Comparison of ENCODE assay signal across 10 cellular contexts in the genomic region with DNA sequence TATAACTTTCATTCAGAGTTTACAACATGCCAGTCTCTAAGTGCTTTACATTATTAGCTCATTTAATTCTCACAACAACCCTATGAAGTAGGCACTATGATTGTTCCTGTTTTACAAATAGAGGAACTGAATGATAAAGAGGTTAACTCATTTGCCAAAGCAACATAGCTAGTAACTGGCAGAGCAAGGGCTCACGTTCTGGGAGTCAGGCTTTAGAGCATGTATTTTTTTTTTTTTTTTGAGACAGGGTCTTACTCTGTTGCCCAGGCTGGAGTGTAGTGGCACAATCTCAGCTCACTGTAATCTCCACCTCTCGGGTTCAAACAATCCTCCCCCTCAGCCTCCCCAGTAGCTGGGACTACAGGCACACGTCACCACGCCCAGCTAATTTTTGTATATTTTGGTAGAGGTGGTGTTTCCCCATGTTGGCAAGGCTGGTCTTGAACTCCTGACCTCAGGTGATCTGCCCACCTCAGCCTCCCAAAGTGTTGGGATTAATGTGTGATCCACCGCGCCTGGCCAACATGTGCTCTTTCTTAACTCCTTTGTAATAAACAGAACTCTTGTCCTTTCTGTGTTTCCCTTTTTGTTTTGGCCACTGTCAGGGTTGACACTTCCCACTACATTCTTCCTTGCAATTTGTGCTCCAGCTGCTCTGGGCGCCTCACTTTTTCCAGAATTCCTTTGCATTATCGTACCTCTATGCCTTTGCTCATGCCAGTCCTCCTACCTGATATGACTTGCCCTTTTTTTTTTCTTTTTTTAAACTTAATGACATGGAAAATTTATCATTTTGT. TPM values are rescaled to one million over a fixed set of nuclear protein-coding genes. Genes with fewer than 3 reads are reported as not detected.
A peak's percentile ranks its signal among the peaks of the same experiment; 100 is the strongest.
DNase-seq lines count a peak whose midpoint lies in the region; ATAC-seq, FAIRE-seq and TF ChIP-seq lines count a peak whose summit lies in the region.
"Had no signal": no experiment of that assay in that cellular context is flagged by ENCODE, and none has a peak within 500 bp of the region (broad histone marks: within the 10 kb centered on the region; RNA-seq: fewer than 3 reads in every experiment).

No MANE protein-coding gene starts in this region.

- no peak for FAIRE-seq in A549 (lab: Jason Lieb, UNC)
- no peak for FAIRE-seq in astrocyte (lab: Jason Lieb, UNC)

- H3K4me1 ChIP-seq in A549 (peaks cover 68% of the 10 kb centered on the region), astrocyte (ENCODE audit: insufficient read depth, low read length) (peaks cover 32% of the 10 kb centered on the region), mesenchymal stem cell (ENCODE audit: control insufficient read depth, insufficient read depth, low read depth, low read length) (peaks cover 20% of the 10 kb centered on the region)

- peak overlapping the region; percentile 54 for H2BK120ac ChIP-seq in mesenchymal stem cell (ENCODE audit: low read depth, low read length)

- TF ChIP-seq CTCF in A549 (IDR thresholded peaks at IDR 0.05) (no peak), astrocyte (IDR thresholded peaks at IDR 0.05; ENCODE audit: insufficient read depth, low read depth, low read length) (no peak)

- H2AK5ac ChIP-seq in mesenchymal stem cell (ENCODE audit: low read length, severe bottlenecking), result no peak overlapping the region

- H3K36me3 Mint-ChIP-seq in astrocyte (ENCODE audit: low read depth, unreplicated experiment), result no peaks in the 10 kb centered on the region
- H3K36me3 Mint-ChIP-seq in activated CD4-positive, alpha-beta memory T cell treated with anti-CD3 and anti-CD28 coated beads, Interleukin-2, amount 10 ng/mL, durations not matched to agents 7 days and 5 days (ENCODE audit: low read depth), result no peaks in the 10 kb centered on the region
- H3K36me3 Mint-ChIP-seq in activated T-cell treated with anti-CD3 and anti-CD28 coated beads, Interleukin-2, amount 50 U/mL, for 72 hours (ENCODE audit: insufficient read depth in 2 of 2), result no peaks in the 10 kb centered on the region

- no peaks in the 10 kb centered on the region for H4K20me1 ChIP-seq in astrocyte (ENCODE audit: insufficient read depth, low read length)

- no peak overlapping the region for H2BK15ac ChIP-seq in mesenchymal stem cell (ENCODE audit: low read depth, poor library complexity, severe bottlenecking)

- no peaks in the 10 kb centered on the region for H3K27me3 ChIP-seq in astrocyte (ENCODE audit: insufficient read depth, low read length)
- H3K27me3 ChIP-seq in mesenchymal stem cell (ENCODE audit: control insufficient read depth in 1 of 2, insufficient read depth in 1 of 2, low read length in 2 of 2), result no peaks in the 10 kb centered on the region

- H3K36me3 ChIP-seq in astrocyte (ENCODE audit: insufficient read depth, low read length) (no peaks in the 10 kb centered on the region), mesenchymal stem cell (ENCODE audit: control insufficient read depth in 1 of 2, insufficient read depth in 2 of 2, low read depth in 1 of 2, low read length in 2 of 2) (no peaks in the 10 kb centered on the region)

- H3K79me1 ChIP-seq in mesenchymal stem cell (replicated peaks; ENCODE audit: low read length, poor library complexity, severe bottlenecking), result no peaks in the 10 kb centered on the region

- no peak for TF ChIP-seq POLR2A in A549 (IDR thresholded peaks at IDR 0.05; ENCODE audit: low read length)

- peaks cover 41% of the 10 kb centered on the region for H3K4me1 Mint-ChIP-seq in astrocyte (ENCODE audit: low read depth, unreplicated experiment)
- peaks cover 21% of the 10 kb centered on the region for H3K4me1 Mint-ChIP-seq in activated CD4-positive, alpha-beta memory T cell treated with anti-CD3 and anti-CD28 coated beads, Interleukin-2, amount 10 ng/mL, durations not matched to agents 7 days and 5 days
- H3K4me1 Mint-ChIP-seq in activated T-cell treated with anti-CD3 and anti-CD28 coated beads, Interleukin-2, amount 50 U/mL, for 72 hours (ENCODE audit: low read depth), result peaks cover 48% of the 10 kb centered on the region

- H3K4ac ChIP-seq in mesenchymal stem cell (ENCODE audit: low read depth in 1 of 2, low read length in 2 of 2), result no peak overlapping the region

- H3K79me2 ChIP-seq in astrocyte (ENCODE audit: insufficient read depth, low read length), result no peaks in the 10 kb centered on the region

- no peak overlapping the region for H3K14ac ChIP-seq in mesenchymal stem cell (ENCODE audit: low read length in 2 of 2)

- H4K8ac ChIP-seq in mesenchymal stem cell (ENCODE audit: low read length), result peak overlapping the region; percentile 1

- H3K9me3 Mint-ChIP-seq in astrocyte (ENCODE audit: unreplicated experiment), result peaks cover 2% of the 10 kb centered on the region
- H3K9me3 Mint-ChIP-seq in activated CD4-positive, alpha-beta memory T cell treated with anti-CD3 and anti-CD28 coated beads, Interleukin-2, amount 10 ng/mL, durations not matched to agents 7 days and 5 days, result no peaks in the 10 kb centered on the region
- no peaks in the 10 kb centered on the region for H3K9me3 Mint-ChIP-seq in activated T-cell treated with anti-CD3 and anti-CD28 coated beads, Interleukin-2, amount 50 U/mL, for 72 hours

- H3K4me2 ChIP-seq in A549, result peak overlapping the region; percentile 83
- no peak overlapping the region for H3K4me2 ChIP-seq in astrocyte (ENCODE audit: low read length)
- H3K4me2 ChIP-seq in mesenchymal stem cell (ENCODE audit: low read length, poor library complexity, severe bottlenecking), result no peak overlapping the region

- H2BK5ac ChIP-seq in mesenchymal stem cell (ENCODE audit: low read depth, low read length, poor library complexity, severe bottlenecking), result no peak overlapping the region

- no peak for TF ChIP-seq RAD21 in A549 (conservative IDR thresholded peaks at IDR 0.05 in 1 of 2, IDR thresholded peaks at IDR 0.05 in 1 of 2)

- peak overlapping the region in 1 of 2 experiments; percentile 45 for H3K18ac ChIP-seq in mesenchymal stem cell (ENCODE audit: low read depth in 1 of 2, low read length in 2 of 2)

- no peak for TF ChIP-seq EP300 in A549 (IDR thresholded peaks at IDR 0.05)

- DNase-seq in A549 (ENCODE audit: low read depth in 1 of 2, low spot score in 1 of 2), result no peak
- DNase-seq in MV-4-11 (lab: John Stamatoyannopoulos, UW), result peak; percentile 63
- no peak for DNase-seq in astrocyte (ENCODE audit: low read depth)
- DNase-seq in mesenchymal stem cell, result no peak
- DNase-seq in NCI-H226, result no peak
- DNase-seq in activated CD4-positive, alpha-beta memory T cell treated with anti-CD3 and anti-CD28 coated beads, Interleukin-2, amount 10 ng/mL, durations not matched to agents 7 days and 5 days, result no peak
- DNase-seq in NCI-H524 (lab: John Stamatoyannopoulos, UW), result no peak
- no peak for DNase-seq in activated T-cell treated with anti-CD3 and anti-CD28 coated beads, Interleukin-2, amount 50 U/mL, for 72 hours
- DNase-seq: activated CD8-positive, alpha-beta memory T cell treated with anti-CD3 and anti-CD28 coated beads, Interleukin-2, amount 50 U/mL, for 4 hours had no signal

- CTCF ChIA-PET in A549 (lab: Yijun Ruan, JAX), result interaction anchor here (0.6 to 2.0 kb wide), 6 partner anchors 12 to 339 kb away, joined by 3 to 9 read pairs (median 4); no protein-coding TSS in a partner anchor
- CTCF ChIA-PET in activated CD4-positive, alpha-beta memory T cell treated with anti-CD3 and anti-CD28 coated beads, Interleukin-2, amount 10 ng/mL, durations not matched to agents 7 days and 5 days (lab: Charles Lee), result interaction anchor here (0.7 kb wide), 1 partner anchor 1739 kb away, joined by 3 read pairs; no protein-coding TSS in a partner anchor

- WGBS in A549 (ENCODE audit: missing lambda C conversion rate), result 69% methylated on average over 8 of the region's 8 CpGs
- 66% methylated on average over 6 of the region's 8 CpGs for WGBS in mesenchymal stem cell

- H3K27ac Mint-ChIP-seq in astrocyte (ENCODE audit: unreplicated experiment), result peak overlapping the region; percentile 75
- H3K27ac Mint-ChIP-seq in activated CD4-positive, alpha-beta memory T cell treated with anti-CD3 and anti-CD28 coated beads, Interleukin-2, amount 10 ng/mL, durations not matched to agents 7 days and 5 days, result no peak overlapping the region
- no peak overlapping the region for H3K27ac Mint-ChIP-seq in activated T-cell treated with anti-CD3 and anti-CD28 coated beads, Interleukin-2, amount 50 U/mL, for 72 hours

- no peaks in the 10 kb centered on the region for H3K27me3 Mint-ChIP-seq in astrocyte (ENCODE audit: low read depth, unreplicated experiment)
- peaks cover 14% of the 10 kb centered on the region for H3K27me3 Mint-ChIP-seq in activated CD4-positive, alpha-beta memory T cell treated with anti-CD3 and anti-CD28 coated beads, Interleukin-2, amount 10 ng/mL, durations not matched to agents 7 days and 5 days
- H3K27me3 Mint-ChIP-seq in activated T-cell treated with anti-CD3 and anti-CD28 coated beads, Interleukin-2, amount 50 U/mL, for 72 hours (ENCODE audit: low read depth), result peaks cover 12% of the 10 kb centered on the region

- no peaks in the 10 kb centered on the region for H3K9me3 ChIP-seq in A549
- no peaks in the 10 kb centered on the region for H3K9me3 ChIP-seq in astrocyte (ENCODE audit: insufficient read depth, low read depth, low read length)
- H3K9me3 ChIP-seq in mesenchymal stem cell (ENCODE audit: control insufficient read depth, low read length), result no peaks in the 10 kb centered on the region

- H3K27ac ChIP-seq in A549 (peak overlapping the region; percentile 66 to 89), astrocyte (ENCODE audit: low read depth, low read length) (no peak overlapping the region), mesenchymal stem cell (ENCODE audit: low read length, poor library complexity, severe bottlenecking) (no peak overlapping the region)

- H3K4me3 ChIP-seq in A549 (no peak overlapping the region), astrocyte (ENCODE audit: insufficient read depth, low read depth, low read length) (no peak overlapping the region), mesenchymal stem cell (ENCODE audit: insufficient read depth in 1 of 2, low read depth in 1 of 2, low read length in 2 of 2) (no peak overlapping the region)
- H3K4me3 ChIP-seq: lung had no signal

- no peak overlapping the region for H3K4me3 Mint-ChIP-seq in astrocyte (ENCODE audit: unreplicated experiment)
- no peak overlapping the region for H3K4me3 Mint-ChIP-seq in activated CD4-positive, alpha-beta memory T cell treated with anti-CD3 and anti-CD28 coated beads, Interleukin-2, amount 10 ng/mL, durations not matched to agents 7 days and 5 days
- H3K4me3 Mint-ChIP-seq in activated T-cell treated with anti-CD3 and anti-CD28 coated beads, Interleukin-2, amount 50 U/mL, for 72 hours, result no peak overlapping the region

- no peak overlapping the region for H3K23ac ChIP-seq in mesenchymal stem cell (ENCODE audit: low read length in 2 of 2)

- H2BK12ac ChIP-seq in mesenchymal stem cell (ENCODE audit: low read length in 2 of 2), result peak overlapping the region in 1 of 2 experiments; percentile 64

- no peak for ATAC-seq in A549
- no peak for ATAC-seq in activated T-cell treated with anti-CD3 and anti-CD28 coated beads, Interleukin-2, amount 50 U/mL, for 72 hours (replicated peaks in 1 of 2)

- H3K9ac ChIP-seq in astrocyte (ENCODE audit: low read length) (no peak overlapping the region), mesenchymal stem cell (ENCODE audit: low read length) (peak overlapping the region; percentile 61)

- H4K91ac ChIP-seq in mesenchymal stem cell (ENCODE audit: low read length), result peak overlapping the region; percentile 16

- POLR2A ChIA-PET in A549 (lab: Yijun Ruan, JAX), result interaction anchor here (0.6 to 1.1 kb wide), 2 partner anchors 11 to 39 kb away, joined by 3 to 5 read pairs; partner anchors contain the start of gene SMAD3
- POLR2A ChIA-PET in activated CD4-positive, alpha-beta memory T cell treated with anti-CD3 and anti-CD28 coated beads, Interleukin-2, amount 10 ng/mL, durations not matched to agents 7 days and 5 days (lab: Charles Lee), result no interaction called here

- H2AFZ ChIP-seq in astrocyte (ENCODE audit: low read depth, low read length) (no peak overlapping the region), mesenchymal stem cell (ENCODE audit: low read depth, low read length) (no peak overlapping the region)

RNA-seq across cellular contexts. Expression of gene SMAD3, which starts 39.0 kb away (rescaled TPM):
- polyA plus RNA-seq in A549 (2011; rRNA removed) (77.2 and 101 TPM in 2 replicates), A549 (2017; fragmentation: RNase III; extraction: RNeasy Plus Mini Kit Qiagen cat#74134 plus additional on column Dnase treatment) (74.6 to 106 TPM (median 93.4 TPM) in 3 replicates)
- polyA plus RNA-seq in A549 (2012; cell fraction: cytosol; rRNA removed), result 116 and 161 TPM in 2 replicates
- polyA plus RNA-seq in A549 (2012; cell fraction: nucleus; rRNA removed), result 256 and 267 TPM in 2 replicates
- 138 and 158 TPM in 2 replicates for polyA minus RNA-seq in A549 (2011; rRNA and poly(A)+ RNA removed)
- total RNA-seq in astrocyte, result 65.6 and 78.0 TPM in 2 replicates
- polyA plus RNA-seq in mesenchymal stem cell (2013, experiment 1 of 2), result 126 TPM
- polyA plus RNA-seq in mesenchymal stem cell (2013, experiment 2 of 2), result 125 TPM
- total RNA-seq in activated CD4-positive, alpha-beta memory T cell treated with anti-CD3 and anti-CD28 coated beads, Interleukin-2, amount 10 ng/mL, durations not matched to agents 7 days and 5 days, result 100 to 1,000 TPM; 145 to 148 TPM
- 10 to 100 TPM; 47.4 to 68.9 TPM for total RNA-seq in activated T-cell treated with anti-CD3 and anti-CD28 coated beads, Interleukin-2, amount 50 U/mL, for 72 hours

Comparison
In these comparisons a context has a peak if more than half of its experiments do, and no peak if none do; other contexts are left out.
1. H3K27ac ChIP-seq: peak in A549 (2 of 2); none in astrocyte (single experiment) and mesenchymal stem cell (single experiment).